Comparison of ENCODE assay signal across 21 cellular contexts in the genomic region with DNA sequence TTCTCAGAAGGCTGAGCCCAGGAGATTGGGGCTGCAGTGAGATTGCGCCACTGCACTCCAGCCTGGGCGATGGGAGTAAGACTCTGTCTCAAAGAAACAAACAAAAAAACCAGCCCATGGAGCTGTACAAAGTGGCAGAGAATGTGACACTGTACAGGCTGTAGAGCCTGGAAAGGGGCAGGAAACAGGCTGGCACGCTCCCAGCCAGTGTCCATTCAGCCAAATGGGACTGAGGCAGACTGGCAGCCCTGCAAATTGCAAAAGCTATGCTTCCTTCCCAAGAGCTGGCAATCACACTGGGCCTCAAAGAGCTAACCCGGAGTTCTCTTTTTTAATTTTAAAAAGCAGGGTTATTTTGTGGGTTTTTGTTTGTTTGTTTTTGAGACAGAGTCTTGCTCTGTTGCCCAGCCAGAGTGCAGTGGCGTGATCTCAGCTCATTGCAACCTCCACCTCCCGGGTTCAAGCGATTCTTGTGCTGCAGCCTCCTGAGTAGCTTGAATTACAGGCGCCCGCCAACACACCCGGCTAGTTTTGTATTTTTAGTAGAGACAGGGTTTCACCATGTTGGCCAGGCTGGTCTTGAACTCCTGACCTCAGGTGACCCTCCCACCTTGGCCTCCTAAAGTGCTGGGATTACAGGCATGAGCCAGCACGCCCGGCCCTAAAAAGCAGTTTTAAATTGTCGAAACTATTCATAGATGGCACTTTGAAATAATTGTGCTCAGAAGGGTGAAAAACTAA. TPM values are rescaled to one million over a fixed set of nuclear protein-coding genes. Genes with fewer than 3 reads are reported as not detected.
DNase-seq lines count a peak whose midpoint lies in the region; ATAC-seq and TF ChIP-seq lines count a peak whose summit lies in the region.
"Had no signal": no experiment of that assay in that cellular context is flagged by ENCODE, and none has a peak within 500 bp of the region (broad histone marks: within the 10 kb centered on the region; RNA-seq: fewer than 3 reads in every experiment).

No MANE protein-coding gene starts in this region.

- H3K4me3 Mint-ChIP-seq in activated naive CD8-positive, alpha-beta T cell treated with anti-CD3 and anti-CD28 coated beads for 36 hours = no peak overlapping the region
- H3K4me3 Mint-ChIP-seq in mesothelial cell of epicardium = no peak overlapping the region
- H3K4me3 Mint-ChIP-seq: activated naive CD4-positive, alpha-beta T cell treated with anti-CD3 and anti-CD28 coated beads for 36 hours; CD4-positive, CD25-positive, alpha-beta regulatory T cell; effector memory CD8-positive, alpha-beta T cell; memory B cell had no signal

- no peaks in the 10 kb centered on the region for H3K9me3 ChIP-seq in right cardiac atrium (ENCODE audit: control insufficient read depth, low read length)
- H3K9me3 ChIP-seq: breast epithelium, upper lobe of right lung had no signal

- no peaks in the 10 kb centered on the region for H3K4me1 ChIP-seq in right cardiac atrium (ENCODE audit: control insufficient read depth, insufficient read depth, low read length)
- H3K4me1 ChIP-seq: breast epithelium, upper lobe of right lung had no signal

- H3K4me3 ChIP-seq in right cardiac atrium (ENCODE audit: low read length) = no peak overlapping the region
- H3K4me3 ChIP-seq: breast epithelium, SK-N-MC, smooth muscle cell, upper lobe of right lung had no signal

- peak in 13 of 14 donors; percentile 7 to 85 (median 65) for DNase-seq in C1 segment of cervical spinal cord (lab: John Stamatoyannopoulos, UW)
- peak; percentile 53 to 75 (median 73) for DNase-seq in right cardiac atrium
- DNase-seq in pons (ENCODE audit: low spot score) = peak; percentile 96
- DNase-seq in GF-D8 (lab: John Stamatoyannopoulos, UW) = no peak
- no peak for DNase-seq in activated naive CD8-positive, alpha-beta T cell treated with anti-CD3 and anti-CD28 coated beads for 36 hours
- no peak for DNase-seq in mesothelial cell of epicardium (ENCODE audit: low spot score in 2 of 2, unreplicated experiment in 2 of 2)
- DNase-seq: activated CD4-positive, alpha-beta T cell treated with anti-CD3 and anti-CD28 coated beads for 48 hours; activated naive CD4-positive, alpha-beta T cell treated with anti-CD3 and anti-CD28 coated beads for 36 hours; CD4-positive, CD25-positive, alpha-beta regulatory T cell; DND-41; effector memory CD8-positive, alpha-beta T cell; MM.1S; NCI-H2029; NCI-H510A treated with DMSO at 0.1 percent for 48 hours; upper lobe of right lung had no signal

- no peak for TF ChIP-seq CTCF in mesothelial cell of epicardium (IDR thresholded peaks at IDR 0.05; ENCODE audit: unreplicated experiment)

- 79% methylated on average over 13 of the region's 13 CpGs for WGBS in right cardiac atrium

- intact Hi-C loops in right cardiac atrium (cut with DNase I) = no loop called here

- no peaks in the 10 kb centered on the region for H3K4me1 Mint-ChIP-seq in activated naive CD8-positive, alpha-beta T cell treated with anti-CD3 and anti-CD28 coated beads for 36 hours
- H3K4me1 Mint-ChIP-seq in mesothelial cell of epicardium = peaks cover 28% of the 10 kb centered on the region
- H3K4me1 Mint-ChIP-seq: memory B cell had no signal

- H3K27ac ChIP-seq in cingulate gyrus (ENCODE audit: low read depth, low read length) (peak overlapping the region; percentile 47), right cardiac atrium (ENCODE audit: low read length) (no peak overlapping the region)
- H3K27ac ChIP-seq: breast epithelium, SK-N-MC, upper lobe of right lung had no signal

- H3K27ac Mint-ChIP-seq in activated naive CD8-positive, alpha-beta T cell treated with anti-CD3 and anti-CD28 coated beads for 36 hours = no peak overlapping the region
- H3K27ac Mint-ChIP-seq in mesothelial cell of epicardium = no peak overlapping the region
- H3K27ac Mint-ChIP-seq: activated naive CD4-positive, alpha-beta T cell treated with anti-CD3 and anti-CD28 coated beads for 36 hours; effector memory CD8-positive, alpha-beta T cell; memory B cell had no signal

- no peaks in the 10 kb centered on the region for H3K27me3 ChIP-seq in right cardiac atrium (ENCODE audit: control insufficient read depth, insufficient read depth)
- H3K27me3 ChIP-seq: breast epithelium, upper lobe of right lung had no signal

- no peaks in the 10 kb centered on the region for H3K27me3 Mint-ChIP-seq in activated naive CD8-positive, alpha-beta T cell treated with anti-CD3 and anti-CD28 coated beads for 36 hours
- H3K27me3 Mint-ChIP-seq in mesothelial cell of epicardium (ENCODE audit: low read depth) = no peaks in the 10 kb centered on the region
- H3K27me3 Mint-ChIP-seq: CD4-positive, CD25-positive, alpha-beta regulatory T cell; effector memory CD8-positive, alpha-beta T cell; memory B cell had no signal

- no peaks in the 10 kb centered on the region for H3K9me3 Mint-ChIP-seq in activated naive CD8-positive, alpha-beta T cell treated with anti-CD3 and anti-CD28 coated beads for 36 hours
- H3K9me3 Mint-ChIP-seq in mesothelial cell of epicardium = peaks cover 2% of the 10 kb centered on the region
- H3K9me3 Mint-ChIP-seq: activated naive CD4-positive, alpha-beta T cell treated with anti-CD3 and anti-CD28 coated beads for 36 hours; CD4-positive, CD25-positive, alpha-beta regulatory T cell; effector memory CD8-positive, alpha-beta T cell; memory B cell had no signal

- H3K36me3 Mint-ChIP-seq in activated naive CD8-positive, alpha-beta T cell treated with anti-CD3 and anti-CD28 coated beads for 36 hours = peaks cover 12% of the 10 kb centered on the region
- H3K36me3 Mint-ChIP-seq in mesothelial cell of epicardium = peaks cover 9% of the 10 kb centered on the region

- ATAC-seq in right cardiac atrium (peak; percentile 41 to 76), GM19023 (IDR thresholded peaks at IDR 0.05; ENCODE audit: unreplicated experiment) (no peak)
- ATAC-seq: effector memory CD8-positive, alpha-beta T cell; upper lobe of right lung had no signal

RNA-seq across cellular contexts. Expression of a gene that starts 42.8 kb away (rescaled TPM):
- 10 to 100 TPM; 30.5 to 35.6 (median 34.7) TPM for total RNA-seq in right cardiac atrium
- 16.8 TPM for polyA plus RNA-seq in right cardiac atrium
- total RNA-seq in activated naive CD8-positive, alpha-beta T cell treated with anti-CD3 and anti-CD28 coated beads for 36 hours = 10 to 100 TPM; 12.9 to 15.9 TPM
- 26.5 to 29.0 TPM (median 26.8 TPM) in 3 replicates for total RNA-seq in mesothelial cell of epicardium

RNA-seq across cellular contexts. Expression of a gene that starts 48.5 kb away (rescaled TPM):
- total RNA-seq in right cardiac atrium (10 to 100 TPM; 12.1 to 15.5 (median 15.5) TPM), mesothelial cell of epicardium (4.4 to 7.2 TPM (median 4.6 TPM) in 3 replicates)
- 4.3 TPM for polyA plus RNA-seq in right cardiac atrium
- total RNA-seq in activated naive CD8-positive, alpha-beta T cell treated with anti-CD3 and anti-CD28 coated beads for 36 hours = 10 to 100 TPM in 1 of 2 experiments, 1 to 10 TPM in 1; 9.4 to 14.5 TPM

Comparison
In these comparisons a context has a peak if more than half of its experiments do, and no peak if none do; other contexts are left out.
1. DNase-seq: peak in C1 segment of cervical spinal cord (13 of 14), right cardiac atrium (3 of 3) and pons (single experiment); none in GF-D8 (single experiment), activated naive CD8-positive, alpha-beta T cell treated with anti-CD3 and anti-CD28 coated beads for 36 hours (single experiment) and mesothelial cell of epicardium (0 of 2).